1 cellular context compared by ENCODE assay signal in genomic region chr15:100695048-100695447, GRCh38.
TF ChIP-seq lines count a peak whose summit lies in the region.

No MANE protein-coding gene starts in this region.

TF ChIP-seq in IMR-90, 13 proteins besides CTCF, POLR2A, EP300 and RAD21 (continued from another document):
- TF ChIP-seq ELK1 (IDR thresholded peaks at IDR 0.05; ENCODE audit: borderline replicate concordance, low read depth, low read length), result no peak
- no peak for TF ChIP-seq MXI1 (IDR thresholded peaks at IDR 0.05; ENCODE audit: borderline replicate concordance, low read depth, low read length)
- no peak for TF ChIP-seq CEBPB (IDR thresholded peaks at IDR 0.05; ENCODE audit: low read depth, low read length)
- TF ChIP-seq USF2 (IDR thresholded peaks at IDR 0.05; ENCODE audit: low read depth, low read length), result no peak
- no peak for TF ChIP-seq RCOR1 (IDR thresholded peaks at IDR 0.05; ENCODE audit: insufficient replicate concordance, low read length)
- no peak for TF ChIP-seq CHD1 (IDR thresholded peaks at IDR 0.05; ENCODE audit: low read depth, low read length)
- TF ChIP-seq NFE2L2 (IDR thresholded peaks at IDR 0.05; ENCODE audit: low read depth, low read length), result no peak
- TF ChIP-seq RFX5 (IDR thresholded peaks at IDR 0.05; ENCODE audit: low read depth, low read length), result no peak
